ENCODE assay signal across 8 cellular contexts in the genomic region with DNA sequence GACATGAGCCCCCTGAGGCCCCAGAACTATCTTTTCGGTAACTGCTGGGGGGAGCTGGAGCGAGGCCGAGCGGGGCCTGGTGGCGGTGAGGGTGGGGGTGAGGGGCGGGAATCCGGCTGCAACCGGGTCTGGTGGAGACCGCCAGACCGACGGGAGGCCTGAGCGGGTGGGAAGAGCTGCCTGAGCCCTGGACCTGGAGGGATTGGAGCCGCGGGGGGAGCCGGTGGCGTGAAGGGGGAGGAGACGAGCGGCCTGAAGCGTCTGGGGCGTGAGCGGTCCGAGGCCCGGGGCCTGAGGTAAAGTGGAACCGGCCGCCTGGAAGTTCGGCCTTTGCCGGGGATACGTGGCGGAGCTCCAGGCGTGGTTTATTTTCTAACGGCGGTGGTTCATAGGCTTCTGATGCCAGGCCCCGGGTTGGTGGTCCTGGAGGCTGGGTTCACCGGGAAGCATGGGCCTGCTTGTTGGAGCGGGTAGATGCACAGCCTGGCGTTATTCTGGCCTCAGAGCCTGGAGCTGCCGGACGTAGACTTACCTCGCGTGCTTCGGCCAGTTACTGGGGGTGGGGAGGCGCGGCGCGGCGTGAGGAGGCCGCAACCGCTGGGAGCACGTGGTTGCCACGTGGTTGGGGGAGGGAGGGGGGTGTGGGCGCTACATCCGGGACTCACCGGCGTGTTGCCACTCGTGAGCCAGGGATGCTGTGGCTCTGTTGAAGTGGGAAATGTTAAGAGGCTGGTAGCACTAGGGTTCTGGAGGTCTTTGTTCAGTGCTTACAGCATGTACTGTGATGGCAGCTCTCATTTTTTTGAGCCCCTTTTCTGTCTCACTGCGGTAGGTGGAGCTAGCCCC. TPM values are rescaled to one million over a fixed set of nuclear protein-coding genes. Genes with fewer than 3 reads are reported as not detected.
DNase-seq lines count a peak whose midpoint lies in the region; ATAC-seq and TF ChIP-seq lines count a peak whose summit lies in the region.

No MANE protein-coding gene starts in this region.

- CTCF ChIA-PET in CD8-positive, alpha-beta T cell (lab: Charles Lee): no interaction called here

- peak overlapping the region; percentile 92 for H3K4me3 ChIP-seq in CD8-positive, alpha-beta T cell (ENCODE audit: low read depth, low read length)
- H3K4me3 ChIP-seq in HL-60 (replicated peaks; ENCODE audit: insufficient read depth, low read length) (peak overlapping the region; percentile 59), fibroblast of pulmonary artery (replicated peaks; ENCODE audit: low read depth, low read length) (peak overlapping the region; percentile 96)

- H3K36me3 ChIP-seq in CD8-positive, alpha-beta T cell (ENCODE audit: insufficient read depth, low read length): peaks cover 15% of the 10 kb centered on the region

- POLR2A ChIA-PET in CD8-positive, alpha-beta T cell (lab: Charles Lee): interaction anchor here (0.7 to 3.0 kb wide), 5 partner anchors 11 to 1384 kb away, joined by 4 to 24 read pairs (median 5); a partner anchor contains a TSS

- peak overlapping the region; percentile 99 for H3K27ac Mint-ChIP-seq in CD8-positive, alpha-beta T cell
- peak overlapping the region; percentile 97 for H3K27ac Mint-ChIP-seq in activated T-helper 2 cell treated with anti-CD3 and anti-CD28 coated beads, Interferon-gamma antibody, Interleukin-2, Interleukin-4, amounts not matched to agents 10 μg/mL and 5 μg/mL and 100 μg/mL, durations not matched to agents 14 hours and 24 hours and 36 hours
- peak overlapping the region; percentile 99 for H3K27ac Mint-ChIP-seq in nephron progenitor cell
- H3K27ac Mint-ChIP-seq in stimulated activated naive CD8-positive, alpha-beta T cell treated with anti-CD3 and anti-CD28 coated beads, Interleukin-15, Interleukin-2, amounts not matched to agents 100 ng/mL and 50 ng/mL, for 24 hours: peak overlapping the region; percentile 98

- peaks cover 52% of the 10 kb centered on the region for H3K36me3 Mint-ChIP-seq in CD8-positive, alpha-beta T cell
- H3K36me3 Mint-ChIP-seq in activated T-helper 2 cell treated with anti-CD3 and anti-CD28 coated beads, Interferon-gamma antibody, Interleukin-2, Interleukin-4, amounts not matched to agents 10 μg/mL and 5 μg/mL and 100 μg/mL, durations not matched to agents 14 hours and 24 hours and 36 hours (ENCODE audit: low read depth): peaks cover 56% of the 10 kb centered on the region
- H3K36me3 Mint-ChIP-seq in nephron progenitor cell (ENCODE audit: low read depth): peaks cover 43% of the 10 kb centered on the region
- peaks cover 57% of the 10 kb centered on the region for H3K36me3 Mint-ChIP-seq in stimulated activated naive CD8-positive, alpha-beta T cell treated with anti-CD3 and anti-CD28 coated beads, Interleukin-15, Interleukin-2, amounts not matched to agents 100 ng/mL and 50 ng/mL, for 24 hours (ENCODE audit: low read depth)

- peak overlapping the region; percentile 81 for H3K27ac ChIP-seq in CD8-positive, alpha-beta T cell (ENCODE audit: low read depth, low read length)
- H3K27ac ChIP-seq in HL-60 (replicated peaks): peak overlapping the region; percentile 92

- H3K9me3 ChIP-seq in CD8-positive, alpha-beta T cell (ENCODE audit: low read length): no peaks in the 10 kb centered on the region

- peak; percentile 69 to 87 (median 79) for DNase-seq in CD8-positive, alpha-beta T cell
- DNase-seq in HL-60 (ENCODE audit: low read depth in 1 of 2, low spot score in 1 of 2) (peak; percentile 81 to 82), RPMI7951 (ENCODE audit: low read depth) (peak; percentile 77), fibroblast of pulmonary artery (ENCODE audit: low read depth) (peak; percentile 77), nephron progenitor cell (peak; percentile 73)
- peak; percentile 76 for DNase-seq in activated T-helper 2 cell treated with anti-CD3 and anti-CD28 coated beads, Interferon-gamma antibody, Interleukin-2, Interleukin-4, amounts not matched to agents 10 μg/mL and 5 μg/mL and 100 μg/mL, durations not matched to agents 14 hours and 24 hours and 36 hours (ENCODE audit: low spot score)

- H3K27me3 Mint-ChIP-seq in CD8-positive, alpha-beta T cell (ENCODE audit: low read depth): peaks cover under 1% of the 10 kb centered on the region
- H3K27me3 Mint-ChIP-seq in activated T-helper 2 cell treated with anti-CD3 and anti-CD28 coated beads, Interferon-gamma antibody, Interleukin-2, Interleukin-4, amounts not matched to agents 10 μg/mL and 5 μg/mL and 100 μg/mL, durations not matched to agents 14 hours and 24 hours and 36 hours (ENCODE audit: low read depth): peaks cover 1% of the 10 kb centered on the region
- H3K27me3 Mint-ChIP-seq in nephron progenitor cell (ENCODE audit: low read depth, poor library complexity): peaks cover 10% of the 10 kb centered on the region
- H3K27me3 Mint-ChIP-seq in stimulated activated naive CD8-positive, alpha-beta T cell treated with anti-CD3 and anti-CD28 coated beads, Interleukin-15, Interleukin-2, amounts not matched to agents 100 ng/mL and 50 ng/mL, for 24 hours: peaks cover 8% of the 10 kb centered on the region

- no peak for TF ChIP-seq CTCF in CD8-positive, alpha-beta T cell (IDR thresholded peaks at IDR 0.05)
- no peak for TF ChIP-seq CTCF in HL-60 (IDR thresholded peaks at IDR 0.05; ENCODE audit: insufficient read depth, low read length)
- TF ChIP-seq CTCF in fibroblast of pulmonary artery (IDR thresholded peaks at IDR 0.05; ENCODE audit: low read length, missing control alignments): no peak
- TF ChIP-seq CTCF in nephron progenitor cell (IDR thresholded peaks at IDR 0.05): no peak

- intact Hi-C loops in CD8-positive, alpha-beta T cell (cut with DNase I, micrococcal nuclease): loop anchor here (1.0 to 10.0 kb wide), 12 partner anchors 21 to 1757 kb away; a partner anchor contains a TSS
- intact Hi-C loops in activated T-helper 2 cell treated with anti-CD3 and anti-CD28 coated beads, Interferon-gamma antibody, Interleukin-2, Interleukin-4, amounts not matched to agents 10 μg/mL and 5 μg/mL and 100 μg/mL, durations not matched to agents 14 hours and 24 hours and 36 hours (cut with micrococcal nuclease): loop anchor here (2.0 to 10.0 kb wide), 7 partner anchors 619 to 1754 kb away; a partner anchor contains a TSS

- H3K4me3 Mint-ChIP-seq in CD8-positive, alpha-beta T cell: peak overlapping the region; percentile 96
- H3K4me3 Mint-ChIP-seq in activated T-helper 2 cell treated with anti-CD3 and anti-CD28 coated beads, Interferon-gamma antibody, Interleukin-2, Interleukin-4, amounts not matched to agents 10 μg/mL and 5 μg/mL and 100 μg/mL, durations not matched to agents 14 hours and 24 hours and 36 hours (ENCODE audit: low read depth): peak overlapping the region; percentile 94
- peak overlapping the region; percentile 98 for H3K4me3 Mint-ChIP-seq in nephron progenitor cell
- H3K4me3 Mint-ChIP-seq in stimulated activated naive CD8-positive, alpha-beta T cell treated with anti-CD3 and anti-CD28 coated beads, Interleukin-15, Interleukin-2, amounts not matched to agents 100 ng/mL and 50 ng/mL, for 24 hours: peak overlapping the region; percentile 98

- H3K27me3 ChIP-seq in CD8-positive, alpha-beta T cell (ENCODE audit: insufficient read depth, low read length): no peaks in the 10 kb centered on the region
- H3K27me3 ChIP-seq in HL-60 (ENCODE audit: insufficient read depth, poor library complexity, severe bottlenecking): no peaks in the 10 kb centered on the region

- no peaks in the 10 kb centered on the region for H3K9me3 Mint-ChIP-seq in CD8-positive, alpha-beta T cell
- H3K9me3 Mint-ChIP-seq in activated T-helper 2 cell treated with anti-CD3 and anti-CD28 coated beads, Interferon-gamma antibody, Interleukin-2, Interleukin-4, amounts not matched to agents 10 μg/mL and 5 μg/mL and 100 μg/mL, durations not matched to agents 14 hours and 24 hours and 36 hours: no peaks in the 10 kb centered on the region
- H3K9me3 Mint-ChIP-seq in nephron progenitor cell: no peaks in the 10 kb centered on the region
- H3K9me3 Mint-ChIP-seq in stimulated activated naive CD8-positive, alpha-beta T cell treated with anti-CD3 and anti-CD28 coated beads, Interleukin-15, Interleukin-2, amounts not matched to agents 100 ng/mL and 50 ng/mL, for 24 hours: no peaks in the 10 kb centered on the region

- H3K4me1 ChIP-seq in CD8-positive, alpha-beta T cell (ENCODE audit: insufficient read depth, low read length): peaks cover 50% of the 10 kb centered on the region

- H3K4me1 Mint-ChIP-seq in CD8-positive, alpha-beta T cell (ENCODE audit: low read depth): peaks cover 54% of the 10 kb centered on the region
- H3K4me1 Mint-ChIP-seq in activated T-helper 2 cell treated with anti-CD3 and anti-CD28 coated beads, Interferon-gamma antibody, Interleukin-2, Interleukin-4, amounts not matched to agents 10 μg/mL and 5 μg/mL and 100 μg/mL, durations not matched to agents 14 hours and 24 hours and 36 hours (ENCODE audit: low read depth): peaks cover 39% of the 10 kb centered on the region
- H3K4me1 Mint-ChIP-seq in nephron progenitor cell: peaks cover 54% of the 10 kb centered on the region
- H3K4me1 Mint-ChIP-seq in stimulated activated naive CD8-positive, alpha-beta T cell treated with anti-CD3 and anti-CD28 coated beads, Interleukin-15, Interleukin-2, amounts not matched to agents 100 ng/mL and 50 ng/mL, for 24 hours (ENCODE audit: low read depth): peaks cover 77% of the 10 kb centered on the region

- ATAC-seq in CD8-positive, alpha-beta T cell: peak; percentile 6
- ATAC-seq in GM19438 (IDR thresholded peaks at IDR 0.05; ENCODE audit: low read depth, unreplicated experiment): peak; percentile 46

RNA-seq across cellular contexts. Expression of a gene that starts 0.5 kb away (rescaled TPM):
- total RNA-seq in CD8-positive, alpha-beta T cell: 1,000 to 10,000 TPM; 1,297 to 1,299 TPM
- 785 and 796 TPM in 2 replicates for total RNA-seq in RPMI7951 (2014; rRNA removed; shearing (Covaris generic))
- total RNA-seq in activated T-helper 2 cell treated with anti-CD3 and anti-CD28 coated beads, Interferon-gamma antibody, Interleukin-2, Interleukin-4, amounts not matched to agents 10 μg/mL and 5 μg/mL and 100 μg/mL, durations not matched to agents 14 hours and 24 hours and 36 hours: 2,774 and 3,051 TPM in 2 replicates

RNA-seq across cellular contexts. Expression of a gene that starts 31.3 kb away (rescaled TPM):
- total RNA-seq in CD8-positive, alpha-beta T cell: under 1 TPM; 0.57 to 0.83 TPM
- not detected in 2 replicates for total RNA-seq in RPMI7951 (2014; rRNA removed; shearing (Covaris generic))
- total RNA-seq in activated T-helper 2 cell treated with anti-CD3 and anti-CD28 coated beads, Interferon-gamma antibody, Interleukin-2, Interleukin-4, amounts not matched to agents 10 μg/mL and 5 μg/mL and 100 μg/mL, durations not matched to agents 14 hours and 24 hours and 36 hours: 0.16 TPM in 1 of 2 replicates, not detected in the other

Comparison
In these comparisons a context has a peak if more than half of its experiments do, and no peak if none do; other contexts are left out.
1. Peak in every context shown above with its lines: DNase-seq, ATAC-seq, H3K4me3 ChIP-seq and H3K27ac ChIP-seq.